In genomic region chr9:136703231-136703870, GRCh38 we compare ENCODE assay signal across 23 cellular contexts. TPM values are rescaled to one million over a fixed set of nuclear protein-coding genes. Genes with fewer than 3 reads are reported as not detected.
DNase-seq lines count a peak whose midpoint lies in the region; ATAC-seq and TF ChIP-seq lines count a peak whose summit lies in the region.
"Had no signal": no experiment of that assay in that cellular context is flagged by ENCODE, and none has a peak within 500 bp of the region (broad histone marks: within the 10 kb centered on the region; RNA-seq: fewer than 3 reads in every experiment).

No MANE protein-coding gene starts in this region.

- H3K4me3 Mint-ChIP-seq in activated naive CD8-positive, alpha-beta T cell treated with anti-CD3 and anti-CD28 coated beads, Interleukin-2, amount 10 ng/mL, durations not matched to agents 7 days and 5 days, result no peak overlapping the region
- no peak overlapping the region for H3K4me3 Mint-ChIP-seq in activated naive CD8-positive, alpha-beta T cell treated with anti-CD3 and anti-CD28 coated beads for 36 hours
- peak overlapping the region; percentile 1 for H3K4me3 Mint-ChIP-seq in activated B cell treated with CpG ODN at 0.5 μM for 24 hours
- H3K4me3 Mint-ChIP-seq in activated CD4-positive, alpha-beta memory T cell treated with anti-CD3 and anti-CD28 coated beads for 36 hours, result no peak overlapping the region
- H3K4me3 Mint-ChIP-seq: activated CD8-positive, alpha-beta T cell treated with anti-CD3 and anti-CD28 coated beads, Interleukin-2, amount 10 ng/mL, durations not matched to agents 7 days and 5 days; CD4-positive, alpha-beta memory T cell had no signal

- ATAC-seq in activated naive CD8-positive, alpha-beta T cell treated with anti-CD3 and anti-CD28 coated beads, Interleukin-2, amount 10 ng/mL, durations not matched to agents 7 days and 5 days (ENCODE audit: low read depth), result no peak
- ATAC-seq in activated B cell treated with CpG ODN at 0.5 μM for 24 hours (ENCODE audit: low read depth), result no peak
- no peak for ATAC-seq in GM21447 (IDR thresholded peaks at IDR 0.05; ENCODE audit: unreplicated experiment)
- ATAC-seq: activated CD8-positive, alpha-beta T cell treated with anti-CD3 and anti-CD28 coated beads, Interleukin-2, amount 10 ng/mL, durations not matched to agents 7 days and 5 days; esophagus mucosa; gastroesophageal sphincter; left lung; Right ventricle myocardium inferior had no signal

- H3K27me3 Mint-ChIP-seq in activated naive CD8-positive, alpha-beta T cell treated with anti-CD3 and anti-CD28 coated beads, Interleukin-2, amount 10 ng/mL, durations not matched to agents 7 days and 5 days, result peaks cover 19% of the 10 kb centered on the region
- peaks cover 14% of the 10 kb centered on the region for H3K27me3 Mint-ChIP-seq in activated naive CD8-positive, alpha-beta T cell treated with anti-CD3 and anti-CD28 coated beads for 36 hours
- H3K27me3 Mint-ChIP-seq in activated B cell treated with CpG ODN at 0.5 μM for 24 hours, result peaks cover 7% of the 10 kb centered on the region
- H3K27me3 Mint-ChIP-seq in activated CD4-positive, alpha-beta memory T cell treated with anti-CD3 and anti-CD28 coated beads for 36 hours, result peaks cover 17% of the 10 kb centered on the region

- peaks cover 18% of the 10 kb centered on the region for H3K4me1 Mint-ChIP-seq in activated naive CD8-positive, alpha-beta T cell treated with anti-CD3 and anti-CD28 coated beads, Interleukin-2, amount 10 ng/mL, durations not matched to agents 7 days and 5 days
- peaks cover 20% of the 10 kb centered on the region for H3K4me1 Mint-ChIP-seq in activated naive CD8-positive, alpha-beta T cell treated with anti-CD3 and anti-CD28 coated beads for 36 hours
- peaks cover 39% of the 10 kb centered on the region for H3K4me1 Mint-ChIP-seq in activated B cell treated with CpG ODN at 0.5 μM for 24 hours
- H3K4me1 Mint-ChIP-seq in activated CD4-positive, alpha-beta memory T cell treated with anti-CD3 and anti-CD28 coated beads for 36 hours (ENCODE audit: low read depth), result peaks cover 18% of the 10 kb centered on the region

- intact Hi-C loops in activated B cell treated with CpG ODN at 0.5 μM for 24 hours (cut with micrococcal nuclease), result no loop called here
- intact Hi-C loops in activated CD4-positive, alpha-beta memory T cell treated with anti-CD3 and anti-CD28 coated beads for 36 hours (cut with micrococcal nuclease), result loop anchor here (10.0 kb wide), 1 partner anchor 51 kb away; the partner anchor contains the start of gene LCN8

- DNase-seq in activated naive CD8-positive, alpha-beta T cell treated with anti-CD3 and anti-CD28 coated beads, Interleukin-2, amount 10 ng/mL, durations not matched to agents 7 days and 5 days, result no peak
- no peak for DNase-seq in activated naive CD8-positive, alpha-beta T cell treated with anti-CD3 and anti-CD28 coated beads for 36 hours
- DNase-seq in NCI-H524 treated with DMSO at 0.1 percent for 48 hours (lab: John Stamatoyannopoulos, UW) (peak; percentile 69), activated B cell treated with CpG ODN at 0.5 μM for 24 hours (no peak), NCI-H146 treated with DMSO at 0.1 percent for 48 hours (lab: John Stamatoyannopoulos, UW; ENCODE audit: unreplicated experiment) (no peak), globus pallidus (ENCODE audit: low spot score) (no peak)
- no peak for DNase-seq in activated CD4-positive, alpha-beta memory T cell treated with anti-CD3 and anti-CD28 coated beads for 36 hours
- DNase-seq: activated CD4-positive, CD25-positive, alpha-beta regulatory T cell; activated CD8-positive, alpha-beta T cell treated with anti-CD3 and anti-CD28 coated beads, Interleukin-2, amount 10 ng/mL, durations not matched to agents 7 days and 5 days; CD4-positive, alpha-beta memory T cell; DMS79 treated with DMSO at 0.1 percent for 48 hours; left lung; NCI-H1092 treated with DMSO at 0.1 percent for 48 hours; NK-92 treated with Interleukin-12 subunit alpha and Interleukin-12 subunit beta, amount 100 ng/mL, for 24 hours had no signal

- CTCF ChIA-PET in activated B cell treated with CpG ODN at 0.5 μM for 24 hours (lab: Charles Lee), result no interaction called here
- CTCF ChIA-PET in activated CD4-positive, alpha-beta memory T cell treated with anti-CD3 and anti-CD28 coated beads for 36 hours (lab: Charles Lee), result interaction anchor here (0.7 kb wide), 1 partner anchor 219 kb away, joined by 4 read pairs; no protein-coding TSS in a partner anchor

- H3K9me3 Mint-ChIP-seq in activated naive CD8-positive, alpha-beta T cell treated with anti-CD3 and anti-CD28 coated beads, Interleukin-2, amount 10 ng/mL, durations not matched to agents 7 days and 5 days, result no peaks in the 10 kb centered on the region
- no peaks in the 10 kb centered on the region for H3K9me3 Mint-ChIP-seq in activated naive CD8-positive, alpha-beta T cell treated with anti-CD3 and anti-CD28 coated beads for 36 hours
- H3K9me3 Mint-ChIP-seq in activated B cell treated with CpG ODN at 0.5 μM for 24 hours, result no peaks in the 10 kb centered on the region
- no peaks in the 10 kb centered on the region for H3K9me3 Mint-ChIP-seq in activated CD4-positive, alpha-beta memory T cell treated with anti-CD3 and anti-CD28 coated beads for 36 hours
- H3K9me3 Mint-ChIP-seq: CD4-positive, alpha-beta memory T cell had no signal

- H3K27ac Mint-ChIP-seq in activated naive CD8-positive, alpha-beta T cell treated with anti-CD3 and anti-CD28 coated beads, Interleukin-2, amount 10 ng/mL, durations not matched to agents 7 days and 5 days, result peak overlapping the region; percentile 23
- no peak overlapping the region for H3K27ac Mint-ChIP-seq in activated naive CD8-positive, alpha-beta T cell treated with anti-CD3 and anti-CD28 coated beads for 36 hours
- H3K27ac Mint-ChIP-seq in activated B cell treated with CpG ODN at 0.5 μM for 24 hours, result peak overlapping the region; percentile 30
- no peak overlapping the region for H3K27ac Mint-ChIP-seq in activated CD4-positive, alpha-beta memory T cell treated with anti-CD3 and anti-CD28 coated beads for 36 hours
- H3K27ac Mint-ChIP-seq: activated CD8-positive, alpha-beta T cell treated with anti-CD3 and anti-CD28 coated beads, Interleukin-2, amount 10 ng/mL, durations not matched to agents 7 days and 5 days had no signal

- no peaks in the 10 kb centered on the region for H3K36me3 Mint-ChIP-seq in activated naive CD8-positive, alpha-beta T cell treated with anti-CD3 and anti-CD28 coated beads, Interleukin-2, amount 10 ng/mL, durations not matched to agents 7 days and 5 days
- H3K36me3 Mint-ChIP-seq in activated naive CD8-positive, alpha-beta T cell treated with anti-CD3 and anti-CD28 coated beads for 36 hours, result no peaks in the 10 kb centered on the region
- no peaks in the 10 kb centered on the region for H3K36me3 Mint-ChIP-seq in activated B cell treated with CpG ODN at 0.5 μM for 24 hours (ENCODE audit: low read depth)
- no peaks in the 10 kb centered on the region for H3K36me3 Mint-ChIP-seq in activated CD4-positive, alpha-beta memory T cell treated with anti-CD3 and anti-CD28 coated beads for 36 hours
- H3K36me3 Mint-ChIP-seq: CD4-positive, alpha-beta memory T cell had no signal

- TF ChIP-seq CTCF in activated B cell treated with CpG ODN at 0.5 μM for 24 hours (IDR thresholded peaks at IDR 0.05), result no peak

- POLR2A ChIA-PET in activated naive CD8-positive, alpha-beta T cell treated with anti-CD3 and anti-CD28 coated beads, Interleukin-2, amount 10 ng/mL, durations not matched to agents 7 days and 5 days (lab: Charles Lee), result interaction anchor here (4.0 kb wide), 1 partner anchor 24 kb away, joined by 52 read pairs; no protein-coding TSS in a partner anchor
- POLR2A ChIA-PET in activated B cell treated with CpG ODN at 0.5 μM for 24 hours (lab: Charles Lee), result interaction anchor here (4.2 kb wide), 1 partner anchor 25 kb away, joined by 52 read pairs; no protein-coding TSS in a partner anchor
- POLR2A ChIA-PET in activated CD4-positive, alpha-beta memory T cell treated with anti-CD3 and anti-CD28 coated beads for 36 hours (lab: Charles Lee), result no interaction called here

RNA-seq across cellular contexts. Expression of gene DIPK1B, which starts 9.0 kb away (rescaled TPM):
- under 1 TPM in 1 of 2 experiments, not detected in 1; 0.11 TPM for total RNA-seq in activated naive CD8-positive, alpha-beta T cell treated with anti-CD3 and anti-CD28 coated beads, Interleukin-2, amount 10 ng/mL, durations not matched to agents 7 days and 5 days
- total RNA-seq in activated naive CD8-positive, alpha-beta T cell treated with anti-CD3 and anti-CD28 coated beads for 36 hours, result under 1 TPM in 1 of 2 experiments, not detected in 1; 0.10 TPM
- total RNA-seq in activated B cell treated with CpG ODN at 0.5 μM for 24 hours, result 1.5 and 2.2 TPM in 2 replicates
- total RNA-seq in activated CD4-positive, alpha-beta memory T cell treated with anti-CD3 and anti-CD28 coated beads for 36 hours, result not detected
- total RNA-seq: CD4-positive, alpha-beta memory T cell had no signal

RNA-seq across cellular contexts. Expression of gene AGPAT2, which starts 16.1 kb away (rescaled TPM):
- total RNA-seq in activated naive CD8-positive, alpha-beta T cell treated with anti-CD3 and anti-CD28 coated beads, Interleukin-2, amount 10 ng/mL, durations not matched to agents 7 days and 5 days, result 10 to 100 TPM; 21.6 to 24.8 TPM
- total RNA-seq in activated naive CD8-positive, alpha-beta T cell treated with anti-CD3 and anti-CD28 coated beads for 36 hours, result 10 to 100 TPM; 14.6 to 16.1 TPM
- 16.6 and 17.1 TPM in 2 replicates for total RNA-seq in activated B cell treated with CpG ODN at 0.5 μM for 24 hours
- total RNA-seq in activated CD4-positive, alpha-beta memory T cell treated with anti-CD3 and anti-CD28 coated beads for 36 hours, result 10 to 100 TPM; 16.3 to 16.8 TPM

RNA-seq across cellular contexts. Expression of gene LCN10, which starts 39.4 kb away (rescaled TPM):
- 1 to 10 TPM in 1 of 2 experiments, under 1 TPM in 1; 1.00 to 1.0 TPM for total RNA-seq in activated naive CD8-positive, alpha-beta T cell treated with anti-CD3 and anti-CD28 coated beads, Interleukin-2, amount 10 ng/mL, durations not matched to agents 7 days and 5 days
- total RNA-seq in activated naive CD8-positive, alpha-beta T cell treated with anti-CD3 and anti-CD28 coated beads for 36 hours, result 1 to 10 TPM; 5.4 to 6.1 TPM
- 13.7 and 15.9 TPM in 2 replicates for total RNA-seq in activated B cell treated with CpG ODN at 0.5 μM for 24 hours
- 1 to 10 TPM; 1.2 to 1.5 TPM for total RNA-seq in activated CD4-positive, alpha-beta memory T cell treated with anti-CD3 and anti-CD28 coated beads for 36 hours
- total RNA-seq: mononuclear cell, temporal lobe had no signal

RNA-seq across cellular contexts. Expression of gene EGFL7, which starts 40.6 kb away (rescaled TPM):
- 1 to 10 TPM in 1 of 2 experiments, under 1 TPM in 1; 1.00 to 1.1 TPM for total RNA-seq in activated naive CD8-positive, alpha-beta T cell treated with anti-CD3 and anti-CD28 coated beads, Interleukin-2, amount 10 ng/mL, durations not matched to agents 7 days and 5 days
- total RNA-seq in activated naive CD8-positive, alpha-beta T cell treated with anti-CD3 and anti-CD28 coated beads for 36 hours, result 1 to 10 TPM in 1 of 2 experiments, under 1 TPM in 1; 0.94 to 1.2 TPM
- not detected in 2 replicates for total RNA-seq in activated B cell treated with CpG ODN at 0.5 μM for 24 hours
- under 1 TPM; 0.90 to 0.93 TPM for total RNA-seq in activated CD4-positive, alpha-beta memory T cell treated with anti-CD3 and anti-CD28 coated beads for 36 hours
- total RNA-seq: CD4-positive, alpha-beta memory T cell had no signal

RNA-seq across cellular contexts. Expression of gene LCN6, which starts 45.0 kb away (rescaled TPM):
- not detected for total RNA-seq in activated naive CD8-positive, alpha-beta T cell treated with anti-CD3 and anti-CD28 coated beads, Interleukin-2, amount 10 ng/mL, durations not matched to agents 7 days and 5 days
- not detected for total RNA-seq in activated naive CD8-positive, alpha-beta T cell treated with anti-CD3 and anti-CD28 coated beads for 36 hours
- not detected in 2 replicates for total RNA-seq in activated B cell treated with CpG ODN at 0.5 μM for 24 hours
- not detected for total RNA-seq in activated CD4-positive, alpha-beta memory T cell treated with anti-CD3 and anti-CD28 coated beads for 36 hours
- total RNA-seq: A673; activated CD8-positive, alpha-beta T cell treated with anti-CD3 and anti-CD28 coated beads, Interleukin-2, amount 10 ng/mL, durations not matched to agents 7 days and 5 days; cardiac muscle cell; CD4-positive, alpha-beta memory T cell; mononuclear cell; T-helper 1 cell treated with Interleukin-12 subunit alpha and Interleukin-12 subunit beta and Interleukin-4 antibody, amounts not matched to agents 30 ng/mL and 1 ng/mL, for 36 hours; temporal lobe had no signal

Comparison
In these comparisons a context has a peak if more than half of its experiments do, and no peak if none do; other contexts are left out.
1. H3K27ac Mint-ChIP-seq: peak in activated naive CD8-positive, alpha-beta T cell treated with anti-CD3 and anti-CD28 coated beads, Interleukin-2, amount 10 ng/mL, durations not matched to agents 7 days and 5 days (single experiment) and activated B cell treated with CpG ODN at 0.5 μM for 24 hours (single experiment); none in activated naive CD8-positive, alpha-beta T cell treated with anti-CD3 and anti-CD28 coated beads for 36 hours (single experiment) and activated CD4-positive, alpha-beta memory T cell treated with anti-CD3 and anti-CD28 coated beads for 36 hours (single experiment).